Comparison of ENCODE assay signal across 12 cellular contexts in genomic region chr22:42676059-42676607, GRCh38. TPM values are rescaled to one million over a fixed set of nuclear protein-coding genes. Genes with fewer than 3 reads are reported as not detected.
DNase-seq lines count a peak whose midpoint lies in the region; ATAC-seq and TF ChIP-seq lines count a peak whose summit lies in the region.
"Had no signal": no experiment of that assay in that cellular context is flagged by ENCODE, and none has a peak within 500 bp of the region (broad histone marks: within the 10 kb centered on the region; RNA-seq: fewer than 3 reads in every experiment).

No MANE protein-coding gene starts in this region.

- intact Hi-C loops in right cardiac atrium (cut with DNase I) (no loop called here), psoas muscle (cut with DNase I) (no loop called here)

- H2BK5ac ChIP-seq in neuronal stem cell (ENCODE audit: low read length), result no peak overlapping the region

- DNase-seq in chondrocyte (ENCODE audit: low spot score), result no peak
- DNase-seq in right cardiac atrium, result peak in 2 of 3 donors; percentile 38 to 57
- no peak for DNase-seq in psoas muscle
- no peak for DNase-seq in neuronal stem cell (ENCODE audit: low spot score)
- DNase-seq in foreskin keratinocyte, result no peak
- DNase-seq: activated CD4-positive, alpha-beta T cell treated with anti-CD3 and anti-CD28 coated beads for 4 hours; hypothalamus; MV-4-11; NCI-H526 treated with DMSO at 0.1 percent for 48 hours had no signal

- ATAC-seq in right cardiac atrium, result peak; percentile 16 to 30
- ATAC-seq in psoas muscle, result peak in 1 of 4 donors; percentile 44
- ATAC-seq in HG03139 (IDR thresholded peaks at IDR 0.05; ENCODE audit: unreplicated experiment), result no peak
- ATAC-seq in HG02763 (IDR thresholded peaks at IDR 0.05; ENCODE audit: unreplicated experiment), result no peak
- no peak for ATAC-seq in foreskin keratinocyte
- ATAC-seq: SK-N-SH treated with all-trans-retinoic acid at 6 μM for 48 hours had no signal

- H3K4me1 ChIP-seq in right cardiac atrium (ENCODE audit: control insufficient read depth, insufficient read depth, low read length) (peaks cover 27% of the 10 kb centered on the region), psoas muscle (peaks cover 13% of the 10 kb centered on the region), neuronal stem cell (ENCODE audit: control insufficient read depth in 2 of 2, insufficient read depth in 1 of 2, low read depth in 1 of 2, low read length in 2 of 2) (no peaks in the 10 kb centered on the region), foreskin keratinocyte (peaks cover 13% of the 10 kb centered on the region)

- H3K4me1 Mint-ChIP-seq in chondrocyte (ENCODE audit: low read depth), result peaks cover 43% of the 10 kb centered on the region

- no peak overlapping the region for H3K4me2 ChIP-seq in neuronal stem cell (ENCODE audit: insufficient read depth, low read length, poor library complexity, severe bottlenecking)

- peak overlapping the region; percentile 89 for H3K27ac ChIP-seq in right cardiac atrium (ENCODE audit: low read length)
- H3K27ac ChIP-seq in psoas muscle, result peak overlapping the region; percentile 58
- H3K27ac ChIP-seq in neuronal stem cell (replicated peaks; ENCODE audit: low read length), result no peak overlapping the region
- no peak overlapping the region for H3K27ac ChIP-seq in foreskin keratinocyte

- H3K4me3 Mint-ChIP-seq in chondrocyte (ENCODE audit: unreplicated experiment), result no peak overlapping the region

- peak overlapping the region; percentile 86 for H3K27ac Mint-ChIP-seq in chondrocyte (ENCODE audit: unreplicated experiment)

- whole genome bisulfite sequencing in right cardiac atrium, result 34% methylated on average over 7 of the region's 7 CpGs
- 41 to 45% (median 44%) methylated on average over 7 of the region's 7 CpGs for WGBS in psoas muscle, 3 donors
- no CpG with 5 or more reads among the region's 7 CpGs for WGBS in neuronal stem cell (ENCODE audit: extremely low coverage in 2 of 2, insufficient read length in 2 of 2, insufficient replicate concordance in 1 of 2), 2 donors

- no peak overlapping the region for H3K14ac ChIP-seq in neuronal stem cell (ENCODE audit: low read length)

- TF ChIP-seq CTCF in chondrocyte (IDR thresholded peaks at IDR 0.05) (no peak), psoas muscle (IDR thresholded peaks at IDR 0.05) (no peak), foreskin keratinocyte (conservative IDR thresholded peaks at IDR 0.05) (no peak)

- H3K27me3 Mint-ChIP-seq in chondrocyte (ENCODE audit: low read depth), result no peaks in the 10 kb centered on the region

- no peak overlapping the region for H2BK120ac ChIP-seq in neuronal stem cell (ENCODE audit: low read depth, low read length)

- no peak overlapping the region for H2BK12ac ChIP-seq in neuronal stem cell (ENCODE audit: low read length)

- H3K9me3 ChIP-seq in right cardiac atrium (ENCODE audit: control insufficient read depth, low read length) (no peaks in the 10 kb centered on the region), psoas muscle (no peaks in the 10 kb centered on the region), neuronal stem cell (replicated peaks in 1 of 2; ENCODE audit: control insufficient read depth in 2 of 2, insufficient read depth in 1 of 2, low read depth in 1 of 2, low read length in 2 of 2) (peaks cover 4 to 5% of the 10 kb centered on the region in 2 donors)

- H2AK5ac ChIP-seq in neuronal stem cell (ENCODE audit: low read depth, low read length), result no peak overlapping the region

- H2BK15ac ChIP-seq in neuronal stem cell (ENCODE audit: low read length), result no peak overlapping the region

- H3K36me3 Mint-ChIP-seq in chondrocyte (ENCODE audit: low read depth), result no peaks in the 10 kb centered on the region

- no peak overlapping the region for H4K91ac ChIP-seq in neuronal stem cell (ENCODE audit: low read depth, low read length, poor library complexity)

- no peak overlapping the region for H3K18ac ChIP-seq in neuronal stem cell (ENCODE audit: low read length)

- no peak overlapping the region for H3K23ac ChIP-seq in neuronal stem cell (ENCODE audit: low read depth, low read length, poor library complexity)

- H3K27me3 ChIP-seq in right cardiac atrium (ENCODE audit: control insufficient read depth, insufficient read depth) (no peaks in the 10 kb centered on the region), psoas muscle (ENCODE audit: insufficient read depth in 3 of 3, low read length in 2 of 3) (no peaks in the 10 kb centered on the region), neuronal stem cell (ENCODE audit: control insufficient read depth in 3 of 3, insufficient read depth in 3 of 3, low read depth in 1 of 3, low read length in 3 of 3) (no peaks in the 10 kb centered on the region), foreskin keratinocyte (no peaks in the 10 kb centered on the region)

- no peaks in the 10 kb centered on the region for H3K9me3 Mint-ChIP-seq in chondrocyte (ENCODE audit: low read depth)

- H3K4ac ChIP-seq in neuronal stem cell (ENCODE audit: low read length), result no peak overlapping the region

- no peak overlapping the region for H4K8ac ChIP-seq in neuronal stem cell (ENCODE audit: low read depth, low read length)

- H3K9ac ChIP-seq in neuronal stem cell (ENCODE audit: low read depth, low read length, poor library complexity), result no peak overlapping the region

- no peak overlapping the region for H2AFZ ChIP-seq in neuronal stem cell (ENCODE audit: low read length)

- H3K4me3 ChIP-seq in right cardiac atrium (ENCODE audit: low read length) (no peak overlapping the region), psoas muscle (no peak overlapping the region), neuronal stem cell (ENCODE audit: low read length in 2 of 2) (no peak overlapping the region)

- H3K36me3 ChIP-seq in psoas muscle (ENCODE audit: insufficient read depth in 1 of 2, low read depth in 1 of 2) (no peaks in the 10 kb centered on the region), neuronal stem cell (replicated peaks in 1 of 2; ENCODE audit: control insufficient read depth in 2 of 2, insufficient read depth in 2 of 2, low read length in 2 of 2) (no peaks in the 10 kb centered on the region)

- H3K79me1 ChIP-seq in neuronal stem cell (ENCODE audit: low read depth, low read length), result no peaks in the 10 kb centered on the region

RNA-seq across cellular contexts. Expression of gene CYB5R3, which starts 26.9 kb away (rescaled TPM):
- total RNA-seq in chondrocyte (279 to 383 TPM (median 382 TPM) in 3 replicates), right cardiac atrium (100 to 1,000 TPM; 343 to 487 (median 377) TPM), psoas muscle (100 to 1,000 TPM; 120 to 208 (median 176) TPM), foreskin keratinocyte (119 and 127 TPM in 2 replicates)
- polyA plus RNA-seq in right cardiac atrium (322 TPM), psoas muscle (100 to 1,000 TPM; 130 to 230 (median 162) TPM), foreskin keratinocyte (234 and 245 TPM in 2 replicates)
- 108 TPM for polyA plus RNA-seq in neuronal stem cell (2013, experiment 1 of 2)
- polyA plus RNA-seq in neuronal stem cell (2013, experiment 2 of 2), result 107 TPM

RNA-seq across cellular contexts. Expression of gene ATP5MGL, which starts 35.7 kb away (rescaled TPM):
- total RNA-seq in chondrocyte (0.85 to 1.8 TPM in 2 of 3 replicates, not detected in the other), right cardiac atrium (1 to 10 TPM in 1 of 4 donors, under 1 TPM in 2, not detected in 1; 0.40 to 1.1 (median 0.47) TPM), psoas muscle (under 1 TPM in 3 of 4 donors, not detected in 1; 0.50 to 0.57 (median 0.55) TPM), foreskin keratinocyte (0.14 and 0.24 TPM in 2 replicates)
- polyA plus RNA-seq in right cardiac atrium (0.16 TPM), psoas muscle (under 1 TPM in 1 of 3 donors, not detected in 2; 0.04 TPM), foreskin keratinocyte (not detected in 2 replicates)
- polyA plus RNA-seq in neuronal stem cell (2013, experiment 1 of 2), result not detected
- not detected for polyA plus RNA-seq in neuronal stem cell (2013, experiment 2 of 2)

RNA-seq across cellular contexts. Expression of gene A4GALT, which starts 44.5 kb away (rescaled TPM):
- total RNA-seq in chondrocyte (5.2 to 23.8 TPM (median 22.0 TPM) in 3 replicates), right cardiac atrium (100 to 1,000 TPM in 1 of 4 donors, 10 to 100 TPM in 3; 74.3 to 103 (median 86.8) TPM), psoas muscle (10 to 100 TPM; 11.2 to 28.8 (median 18.3) TPM), foreskin keratinocyte (11.7 and 16.0 TPM in 2 replicates)
- polyA plus RNA-seq in right cardiac atrium (66.3 TPM), psoas muscle (10 to 100 TPM in 2 of 3 donors, 1 to 10 TPM in 1; 6.5 to 24.7 (median 13.0) TPM), foreskin keratinocyte (13.8 and 19.1 TPM in 2 replicates)
- 5.5 TPM for polyA plus RNA-seq in neuronal stem cell (2013, experiment 1 of 2)
- 5.6 TPM for polyA plus RNA-seq in neuronal stem cell (2013, experiment 2 of 2)

Comparison
In these comparisons a context has a peak if more than half of its experiments do, and no peak if none do; other contexts are left out.
1. DNase-seq: peak in right cardiac atrium (2 of 3); none in chondrocyte (single experiment), psoas muscle (0 of 2), neuronal stem cell (single experiment) and foreskin keratinocyte (0 of 2).
2. ATAC-seq: peak in right cardiac atrium (2 of 2); none in HG03139 (single experiment), HG02763 (single experiment) and foreskin keratinocyte (single experiment).
3. H3K27ac ChIP-seq: peak in right cardiac atrium (single experiment) and psoas muscle (single experiment); none in neuronal stem cell (single experiment) and foreskin keratinocyte (single experiment).